Comparison of ENCODE assay signal across 1 cellular context in genomic region chr4:128570380-128570779, GRCh38.
TF ChIP-seq lines count a peak whose summit lies in the region.

No MANE protein-coding gene starts in this region.

TF ChIP-seq in HepG2, 621 proteins besides CTCF, POLR2A, EP300 and RAD21 (continued from another document):
- TF ChIP-seq ELK4 (CRISPR knock-in tag; IDR thresholded peaks at IDR 0.05; ENCODE audit: borderline replicate concordance), result no peak
- TF ChIP-seq ZZZ3 (CRISPR knock-in tag; IDR thresholded peaks at IDR 0.05; ENCODE audit: borderline replicate concordance), result no peak
- no peak for TF ChIP-seq ZKSCAN5 (CRISPR knock-in tag; IDR thresholded peaks at IDR 0.05)
- TF ChIP-seq MIER3 (CRISPR knock-in tag; IDR thresholded peaks at IDR 0.05; ENCODE audit: borderline replicate concordance), result no peak
- no peak for TF ChIP-seq CCAR2 (optimal IDR thresholded peaks at IDR 0.05; ENCODE audit: low read depth, low read length)
- TF ChIP-seq BHLHE40 (IDR thresholded peaks at IDR 0.05; ENCODE audit: low read length), result no peak
- TF ChIP-seq ZSCAN20 (CRISPR knock-in tag; IDR thresholded peaks at IDR 0.05; ENCODE audit: borderline replicate concordance), result no peak
- no peak for TF ChIP-seq ZNF234 (CRISPR knock-in tag; conservative IDR thresholded peaks at IDR 0.05)
- no peak for TF ChIP-seq ZNF335 (CRISPR knock-in tag; IDR thresholded peaks at IDR 0.05)
- TF ChIP-seq HNRNPH1 (optimal IDR thresholded peaks at IDR 0.05; ENCODE audit: low read depth, low read length), result no peak
- no peak for TF ChIP-seq FLYWCH1 (CRISPR knock-in tag; IDR thresholded peaks at IDR 0.05)
- no peak for TF ChIP-seq FOXO4 (CRISPR knock-in tag; conservative IDR thresholded peaks at IDR 0.05)
TF ChIP-seq in HepG2: peak in this region for 0.
